8 cellular contexts compared by ENCODE assay signal in genomic region chr7:97026705-97027426, GRCh38. TPM values are rescaled to one million over a fixed set of nuclear protein-coding genes. Genes with fewer than 3 reads are reported as not detected.
DNase-seq lines count a peak whose midpoint lies in the region; ATAC-seq and TF ChIP-seq lines count a peak whose summit lies in the region.

No MANE protein-coding gene starts in this region.

- H3K36me3 ChIP-seq in psoas muscle (ENCODE audit: insufficient read depth in 1 of 2, low read depth in 1 of 2): no peaks in the 10 kb centered on the region

- no peak overlapping the region for H3K4me3 Mint-ChIP-seq in activated T-helper 2 cell treated with anti-CD3 and anti-CD28 coated beads, Interferon-gamma antibody, Interleukin-2, Interleukin-4, amounts not matched to agents 10 μg/mL and 5 μg/mL and 100 μg/mL, durations not matched to agents 14 hours and 24 hours and 36 hours (ENCODE audit: low read depth)

- H3K9me3 Mint-ChIP-seq in activated T-helper 2 cell treated with anti-CD3 and anti-CD28 coated beads, Interferon-gamma antibody, Interleukin-2, Interleukin-4, amounts not matched to agents 10 μg/mL and 5 μg/mL and 100 μg/mL, durations not matched to agents 14 hours and 24 hours and 36 hours: no peaks in the 10 kb centered on the region

- H3K4me1 Mint-ChIP-seq in activated T-helper 2 cell treated with anti-CD3 and anti-CD28 coated beads, Interferon-gamma antibody, Interleukin-2, Interleukin-4, amounts not matched to agents 10 μg/mL and 5 μg/mL and 100 μg/mL, durations not matched to agents 14 hours and 24 hours and 36 hours (ENCODE audit: low read depth): peaks cover 23% of the 10 kb centered on the region

- H3K4me3 ChIP-seq in epithelial cell of proximal tubule (ENCODE audit: low read depth, low read length): peak overlapping the region; percentile 49
- H3K4me3 ChIP-seq in psoas muscle: peak overlapping the region; percentile 52

- DNase-seq in NCI-H1105 (lab: John Stamatoyannopoulos, UW) (peak; percentile 92), epithelial cell of proximal tubule (ENCODE audit: low read depth) (no peak), psoas muscle (no peak), NCI-H2227 (lab: John Stamatoyannopoulos, UW; ENCODE audit: unreplicated experiment) (no peak), NCI-H2107 (lab: John Stamatoyannopoulos, UW) (no peak), NCI-H1092 (lab: John Stamatoyannopoulos, UW) (no peak)
- DNase-seq in activated T-helper 2 cell treated with anti-CD3 and anti-CD28 coated beads, Interferon-gamma antibody, Interleukin-2, Interleukin-4, amounts not matched to agents 10 μg/mL and 5 μg/mL and 100 μg/mL, durations not matched to agents 14 hours and 24 hours and 36 hours (ENCODE audit: low spot score): no peak

- H3K27ac ChIP-seq in psoas muscle: no peak overlapping the region

- no peak overlapping the region for H3K27ac Mint-ChIP-seq in activated T-helper 2 cell treated with anti-CD3 and anti-CD28 coated beads, Interferon-gamma antibody, Interleukin-2, Interleukin-4, amounts not matched to agents 10 μg/mL and 5 μg/mL and 100 μg/mL, durations not matched to agents 14 hours and 24 hours and 36 hours

- no peaks in the 10 kb centered on the region for H3K9me3 ChIP-seq in psoas muscle

- WGBS in psoas muscle, 3 donors: 19 to 35% (median 30%) methylated on average over 17 of the region's 17 CpGs

- peaks cover 3 to 76% (median 43%) of the 10 kb centered on the region in 3 donors for H3K27me3 ChIP-seq in psoas muscle (ENCODE audit: insufficient read depth in 3 of 3, low read length in 2 of 3)

- intact Hi-C loops in psoas muscle (cut with DNase I): loop anchor here (1.0 to 5.0 kb wide), 3 partner anchors 950 to 1110 kb away; no protein-coding TSS in a partner anchor
- intact Hi-C loops in activated T-helper 2 cell treated with anti-CD3 and anti-CD28 coated beads, Interferon-gamma antibody, Interleukin-2, Interleukin-4, amounts not matched to agents 10 μg/mL and 5 μg/mL and 100 μg/mL, durations not matched to agents 14 hours and 24 hours and 36 hours (cut with micrococcal nuclease): loop anchor here (1.0 to 10.0 kb wide), 5 partner anchors 612 to 1588 kb away; partner anchors contain the start of genes NPTX2 and TAC1

- no peak for TF ChIP-seq CTCF in epithelial cell of proximal tubule (conservative IDR thresholded peaks at IDR 0.05; ENCODE audit: low read depth, low read length)
- no peak for TF ChIP-seq CTCF in psoas muscle (IDR thresholded peaks at IDR 0.05)

- H3K27me3 Mint-ChIP-seq in activated T-helper 2 cell treated with anti-CD3 and anti-CD28 coated beads, Interferon-gamma antibody, Interleukin-2, Interleukin-4, amounts not matched to agents 10 μg/mL and 5 μg/mL and 100 μg/mL, durations not matched to agents 14 hours and 24 hours and 36 hours (ENCODE audit: low read depth): peaks cover 72% of the 10 kb centered on the region

- H3K36me3 Mint-ChIP-seq in activated T-helper 2 cell treated with anti-CD3 and anti-CD28 coated beads, Interferon-gamma antibody, Interleukin-2, Interleukin-4, amounts not matched to agents 10 μg/mL and 5 μg/mL and 100 μg/mL, durations not matched to agents 14 hours and 24 hours and 36 hours (ENCODE audit: low read depth): peaks cover 3% of the 10 kb centered on the region

- ATAC-seq in GM19351 (IDR thresholded peaks at IDR 0.05; ENCODE audit: unreplicated experiment): peak; percentile 9
- peak in 1 of 4 donors; percentile 25 for ATAC-seq in psoas muscle

- H3K4me1 ChIP-seq in psoas muscle: peaks cover 7% of the 10 kb centered on the region

RNA-seq across cellular contexts. Expression of gene DLX5, which starts 2.2 kb away (rescaled TPM):
- total RNA-seq in epithelial cell of proximal tubule: not detected in 2 replicates
- total RNA-seq in psoas muscle: not detected
- not detected for polyA plus RNA-seq in psoas muscle
- total RNA-seq in activated T-helper 2 cell treated with anti-CD3 and anti-CD28 coated beads, Interferon-gamma antibody, Interleukin-2, Interleukin-4, amounts not matched to agents 10 μg/mL and 5 μg/mL and 100 μg/mL, durations not matched to agents 14 hours and 24 hours and 36 hours: not detected in 2 replicates

RNA-seq across cellular contexts. Expression of gene DLX6, which starts 21.5 kb away (rescaled TPM):
- total RNA-seq in epithelial cell of proximal tubule (not detected in 2 replicates), psoas muscle (not detected)
- not detected for polyA plus RNA-seq in psoas muscle
- total RNA-seq in activated T-helper 2 cell treated with anti-CD3 and anti-CD28 coated beads, Interferon-gamma antibody, Interleukin-2, Interleukin-4, amounts not matched to agents 10 μg/mL and 5 μg/mL and 100 μg/mL, durations not matched to agents 14 hours and 24 hours and 36 hours: not detected in 2 replicates
